Comparison of ENCODE assay signal across 20 cellular contexts in the genomic region with DNA sequence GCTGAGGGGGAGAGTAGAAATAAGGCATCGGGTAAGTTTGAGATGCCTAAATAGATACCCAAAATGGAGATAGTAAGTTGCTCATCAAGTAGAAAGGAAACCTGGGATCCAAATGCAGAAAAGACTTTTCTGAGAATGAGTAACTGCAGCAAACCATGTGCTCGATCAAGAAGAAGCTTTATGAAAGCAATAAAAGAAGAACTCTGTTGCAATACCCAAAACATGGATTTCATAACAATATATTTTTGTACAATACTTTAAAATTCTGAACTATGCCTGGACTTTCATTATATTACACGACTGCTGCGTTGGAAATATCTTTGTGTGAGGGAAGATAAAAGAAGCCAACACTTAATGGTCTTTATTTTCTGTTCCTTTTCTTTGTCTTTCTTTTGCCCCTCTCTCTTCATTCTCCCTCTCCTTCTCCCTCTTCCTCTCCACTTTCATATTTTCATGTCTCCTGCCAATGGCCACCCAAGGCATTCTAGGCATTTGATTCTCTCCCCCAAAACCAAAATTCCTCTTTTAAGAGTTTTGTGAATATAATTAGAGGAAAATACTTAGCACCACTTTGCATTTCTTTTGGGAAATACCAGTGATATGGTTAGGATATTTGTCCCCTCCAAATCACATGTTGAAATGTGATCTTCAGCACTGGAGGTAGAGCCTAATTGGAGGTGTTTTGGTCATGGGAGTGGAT.
DNase-seq lines count a peak whose midpoint lies in the region; ATAC-seq lines count a peak whose summit lies in the region.
"Had no signal": no experiment of that assay in that cellular context is flagged by ENCODE, and none has a peak within 500 bp of the region (broad histone marks: within the 10 kb centered on the region; RNA-seq: fewer than 3 reads in every experiment).

No MANE protein-coding gene starts in this region.

- no peak overlapping the region for H3K9ac ChIP-seq in GM23248
- no peak overlapping the region for H3K9ac ChIP-seq in neuronal stem cell (ENCODE audit: low read depth, low read length, poor library complexity)

- H3K4me2 ChIP-seq in GM23248 (ENCODE audit: unreplicated experiment) (no peak overlapping the region), neuronal stem cell (ENCODE audit: insufficient read depth, low read length, poor library complexity, severe bottlenecking) (no peak overlapping the region)
- H3K4me2 ChIP-seq: PC-9 had no signal

- H3K36me3 ChIP-seq in GM23248 (ENCODE audit: low read depth) (no peaks in the 10 kb centered on the region), neuronal stem cell (replicated peaks in 1 of 2; ENCODE audit: control insufficient read depth in 2 of 2, insufficient read depth in 2 of 2, low read length in 2 of 2) (no peaks in the 10 kb centered on the region)

- no peak overlapping the region for H2BK15ac ChIP-seq in neuronal stem cell (ENCODE audit: low read length)

- H3F3A ChIP-seq in GM23248 (ENCODE audit: insufficient read depth): peaks cover 62% of the 10 kb centered on the region

- no peaks in the 10 kb centered on the region for H3K27me3 ChIP-seq in GM23248 (replicated peaks; ENCODE audit: insufficient read depth)
- H3K27me3 ChIP-seq in neuronal stem cell (ENCODE audit: control insufficient read depth in 3 of 3, insufficient read depth in 3 of 3, low read depth in 1 of 3, low read length in 3 of 3): no peaks in the 10 kb centered on the region

- H4K91ac ChIP-seq in neuronal stem cell (ENCODE audit: low read depth, low read length, poor library complexity): no peak overlapping the region

- no peak overlapping the region for H3K18ac ChIP-seq in neuronal stem cell (ENCODE audit: low read length)

- no peak overlapping the region for H2BK120ac ChIP-seq in neuronal stem cell (ENCODE audit: low read depth, low read length)

- H2BK12ac ChIP-seq in neuronal stem cell (ENCODE audit: low read length): no peak overlapping the region

- H3K4me1 ChIP-seq in GM23248 (ENCODE audit: insufficient read depth) (peaks cover 59% of the 10 kb centered on the region), neuronal stem cell (ENCODE audit: control insufficient read depth in 2 of 2, insufficient read depth in 1 of 2, low read depth in 1 of 2, low read length in 2 of 2) (peaks cover 2 to 3% of the 10 kb centered on the region in 2 donors)

- no peak overlapping the region for H2AK5ac ChIP-seq in neuronal stem cell (ENCODE audit: low read depth, low read length)

- no peak overlapping the region for H4K8ac ChIP-seq in neuronal stem cell (ENCODE audit: low read depth, low read length)

- 0 out of 2 replicates have a peak overlapping the region, but pooled peaks have one; percentile 5 for H2AFZ ChIP-seq in GM23248
- peak overlapping the region; percentile 24 for H2AFZ ChIP-seq in neuronal stem cell (ENCODE audit: low read length)
- H2AFZ ChIP-seq: PC-9 had no signal

- no peaks in the 10 kb centered on the region for H3K79me1 ChIP-seq in neuronal stem cell (ENCODE audit: low read depth, low read length)

- H3K14ac ChIP-seq in neuronal stem cell (ENCODE audit: low read length): no peak overlapping the region

- H3K9me3 ChIP-seq in GM23248 (ENCODE audit: low read depth): no peaks in the 10 kb centered on the region
- peaks cover 0 to 6% of the 10 kb centered on the region in 2 donors for H3K9me3 ChIP-seq in neuronal stem cell (replicated peaks in 1 of 2; ENCODE audit: control insufficient read depth in 2 of 2, insufficient read depth in 1 of 2, low read depth in 1 of 2, low read length in 2 of 2)

- H3K27ac ChIP-seq in GM23248 (peak overlapping the region; percentile 40), neuronal stem cell (replicated peaks; ENCODE audit: low read length) (no peak overlapping the region)
- H3K27ac ChIP-seq: C4-2B, PC-9, SK-N-MC had no signal

- H3K4ac ChIP-seq in neuronal stem cell (ENCODE audit: low read length): no peak overlapping the region

- in situ Hi-C loops in GM23248 (cut with MboI): no loop called here

- no peak overlapping the region for H3K23ac ChIP-seq in neuronal stem cell (ENCODE audit: low read depth, low read length, poor library complexity)

- no peaks in the 10 kb centered on the region for H3K9me2 ChIP-seq in GM23248 (ENCODE audit: insufficient read depth)

- H4K20me1 ChIP-seq in GM23248 (ENCODE audit: insufficient read depth): no peaks in the 10 kb centered on the region

- 49 to 57% methylated on average over 4 of the region's 4 CpGs for whole genome bisulfite sequencing in GM23248 (ENCODE audit: low coverage in 1 of 2, low lambda C conversion rate in 2 of 2, missing lambda C conversion rate in 2 of 2), 2 experiments
- WGBS in neuronal stem cell (ENCODE audit: extremely low coverage in 2 of 2, insufficient read length in 2 of 2, insufficient replicate concordance in 1 of 2), 2 donors: no CpG with 5 or more reads among the region's 4 CpGs

- H3K79me2 ChIP-seq in GM23248 (ENCODE audit: insufficient read depth): 0 out of 2 replicates have a peak, but pooled peaks cover 6% of the 10 kb centered on the region

- H3K4me3 ChIP-seq in GM23248 (no peak overlapping the region), neuronal stem cell (ENCODE audit: low read length in 2 of 2) (no peak overlapping the region)
- H3K4me3 ChIP-seq: PC-9, SK-N-MC had no signal

- no peak overlapping the region for H2BK5ac ChIP-seq in neuronal stem cell (ENCODE audit: low read length)

- no peak for ATAC-seq in HG02571 (IDR thresholded peaks at IDR 0.05; ENCODE audit: unreplicated experiment)

- peak; percentile 59 for DNase-seq in NOMO-1 treated with DMSO at 0.1 percent for 48 hours (lab: John Stamatoyannopoulos, UW; ENCODE audit: unreplicated experiment)
- DNase-seq in NOMO-1 treated with dmso at 0.1 percent for 144 hours (lab: John Stamatoyannopoulos, UW; ENCODE audit: unreplicated experiment): no peak
- DNase-seq in GM23248: peak; percentile 47
- peak; percentile 32 for DNase-seq in astrocyte of the hippocampus (ENCODE audit: low read depth, low spot score)
- no peak for DNase-seq in neuronal stem cell (ENCODE audit: low spot score)
- no peak for DNase-seq in activated CD8-positive, alpha-beta memory T cell treated with anti-CD3 and anti-CD28 coated beads, Interleukin-2, amount 50 U/mL, for 4 hours
- no peak for DNase-seq in COLO829 (ENCODE audit: low spot score)
- DNase-seq: 8988T, Calu3, DMS79, IMR-90, NCI-H1092 treated with DMSO at 0.1 percent for 48 hours, NCI-H1694, NCI-H2107, NCI-H345, NCI-H526 treated with DMSO at 0.1 percent for 48 hours, PC-9 had no signal

Comparison
In these comparisons a context has a peak if more than half of its experiments do, and no peak if none do; other contexts are left out.
1. DNase-seq: peak in NOMO-1 treated with DMSO at 0.1 percent for 48 hours (single experiment), GM23248 (single experiment) and astrocyte of the hippocampus (single experiment); none in NOMO-1 treated with dmso at 0.1 percent for 144 hours (single experiment), neuronal stem cell (single experiment), activated CD8-positive, alpha-beta memory T cell treated with anti-CD3 and anti-CD28 coated beads, Interleukin-2, amount 50 U/mL, for 4 hours (single experiment) and COLO829 (single experiment).